Comparison of ENCODE assay signal across 35 cellular contexts in the genomic region with DNA sequence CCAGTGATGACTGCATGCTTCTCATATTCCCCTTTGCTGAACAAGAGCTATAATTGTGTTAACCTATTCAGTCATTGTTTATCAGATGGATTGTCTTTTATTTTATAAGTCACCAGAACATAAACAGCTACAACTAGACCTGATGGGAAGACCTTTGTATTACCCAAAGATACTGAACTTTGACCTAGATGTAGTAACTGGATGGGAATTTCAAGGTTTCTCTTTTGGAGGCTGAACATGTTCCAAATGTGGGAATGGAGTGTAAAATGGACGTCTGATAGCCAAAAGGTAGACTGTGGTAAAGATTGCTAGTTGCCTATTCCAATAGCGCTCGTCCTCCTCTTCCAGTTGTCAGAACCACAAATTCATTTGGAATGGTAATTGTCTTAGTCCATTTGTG.
"Had no signal": no experiment of that assay in that cellular context is flagged by ENCODE, and none has a peak within 500 bp of the region (broad histone marks: within the 10 kb centered on the region; RNA-seq: fewer than 3 reads in every experiment).

No MANE protein-coding gene starts in this region.

- H3K27me3 ChIP-seq: adrenal gland, body of pancreas, brain microvascular endothelial cell, breast epithelium had no signal

- FAIRE-seq: astrocyte, TTC549 had no signal

- ATAC-seq: activated CD4-positive, alpha-beta T cell treated with anti-CD3 and anti-CD28 coated beads for 36 hours; activated CD8-positive, alpha-beta T cell treated with anti-CD3 and anti-CD28 coated beads for 36 hours; activated naive CD4-positive, alpha-beta T cell treated with anti-CD3 and anti-CD28 coated beads, Interleukin-2, amount 50 U/mL, for 72 hours; activated T-cell treated with anti-CD3 and anti-CD28 coated beads, Interleukin-2, amount 50 U/mL, for 4 hours; activated T-cell treated with anti-CD3 and anti-CD28 coated beads, Interleukin-2, amount 50 U/mL, for 72 hours; activated T-helper 17 cell treated with anti-CD3 and anti-CD28 coated beads, Interleukin-2, amount 50 U/mL, for 72 hours; body of pancreas had no signal

- DNase-seq: activated B cell treated with CpG ODN at 0.5 μM for 24 hours; activated CD4-positive, alpha-beta memory T cell treated with anti-CD3 and anti-CD28 coated beads for 36 hours; activated CD4-positive, alpha-beta T cell treated with anti-CD3 and anti-CD28 coated beads for 36 hours; activated CD4-positive, alpha-beta T cell treated with anti-CD3 and anti-CD28 coated beads for 48 hours; activated CD4-positive, alpha-beta T cell treated with anti-CD3 and anti-CD28 coated beads, Interleukin-2, amount 50 U/mL, for 1 hour; activated CD4-positive, alpha-beta T cell treated with anti-CD3 and anti-CD28 coated beads, Interleukin-2, amount 50 U/mL, for 4 hours; activated CD4-positive, CD25-positive, alpha-beta regulatory T cell treated with anti-CD3 and anti-CD28 coated beads, Interleukin-2, amount 50 U/mL, for 72 hours; activated CD8-positive, alpha-beta memory T cell treated with anti-CD3 and anti-CD28 coated beads, Interleukin-2, amount 50 U/mL, for 4 hours; activated CD8-positive, alpha-beta T cell treated with anti-CD3 and anti-CD28 coated beads for 36 hours; activated effector memory CD4-positive, alpha-beta T cell treated with anti-CD3 and anti-CD28 coated beads, Interleukin-2, amount 50 U/mL, for 16 hours; activated gamma-delta T cell treated with Interleukin-2 at 50 U/mL for 16 hours; activated naive CD4-positive, alpha-beta T cell; activated naive CD4-positive, alpha-beta T cell treated with anti-CD3 and anti-CD28 coated beads for 36 hours; activated naive CD4-positive, alpha-beta T cell treated with anti-CD3 and anti-CD28 coated beads, Interleukin-2, amount 50 U/mL, for 16 hours; activated naive CD8-positive, alpha-beta T cell treated with anti-CD3 and anti-CD28 coated beads for 36 hours; activated T-cell treated with anti-CD3 and anti-CD28 coated beads for 4 hours; activated T-cell treated with anti-CD3 and anti-CD28 coated beads, Interleukin-2, amount 50 U/mL, for 1 hour; activated T-cell treated with anti-CD3 and anti-CD28 coated beads, Interleukin-2, amount 50 U/mL, for 4 hours; activated T-cell treated with anti-CD3 and anti-CD28 coated beads, Interleukin-2, amount 50 U/mL, for 72 hours; adrenal gland; amniotic stem cell; aorta; body of pancreas; brain microvascular endothelial cell; caudate nucleus; cerebellar nuclear complex; T-helper 1 cell; T-helper 2 cell; T-helper 9 cell had no signal

- H3K4me1 ChIP-seq: breast epithelium had no signal

- H3K4me3 ChIP-seq: adrenal gland, body of pancreas, breast epithelium had no signal

- H3K36me3 ChIP-seq: adrenal gland, brain microvascular endothelial cell, breast epithelium had no signal

- H3K9me3 ChIP-seq: adrenal gland, body of pancreas had no signal

- H3K27ac ChIP-seq: adrenal gland, body of pancreas, brain microvascular endothelial cell, breast epithelium, VCaP had no signal
